12 cellular contexts compared by ENCODE assay signal in the genomic region with DNA sequence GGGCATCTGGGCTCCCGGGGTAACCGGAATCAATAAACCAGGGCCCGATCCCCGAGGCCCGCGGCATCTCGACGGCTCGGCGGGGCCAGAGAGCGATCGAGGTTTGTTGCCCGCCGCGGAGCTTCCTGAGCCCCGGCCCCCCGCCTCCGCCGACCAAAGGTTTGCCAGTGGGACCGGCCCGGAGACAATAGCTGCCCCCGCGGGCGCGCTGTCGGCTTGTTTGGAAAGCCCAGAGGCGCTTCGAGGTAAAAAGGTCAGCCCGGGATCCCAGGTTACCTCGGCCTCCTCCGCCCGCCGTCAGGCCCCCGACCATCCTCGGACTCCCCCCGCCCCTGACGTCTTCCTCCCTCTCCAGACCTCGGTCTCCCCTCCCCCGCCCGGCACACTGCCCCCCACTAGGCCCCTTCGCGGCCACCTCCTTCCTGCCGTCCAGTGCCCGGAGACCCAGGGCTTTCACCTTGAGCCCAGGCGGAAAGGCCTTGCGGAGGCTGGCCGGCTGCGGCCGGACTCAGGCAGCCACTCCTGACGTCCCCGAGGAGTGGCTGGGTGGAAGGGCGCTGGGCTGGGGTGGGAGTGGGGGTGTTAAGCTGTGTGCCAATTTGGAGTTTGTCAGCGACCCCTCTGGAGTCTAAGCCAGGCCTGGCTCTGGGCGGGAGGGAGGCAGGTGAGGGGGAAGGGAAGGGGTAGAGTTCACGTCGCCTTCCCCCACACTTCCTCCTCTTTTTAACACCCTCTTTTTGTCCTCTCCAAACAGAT. TPM values are rescaled to one million over a fixed set of nuclear protein-coding genes. Genes with fewer than 3 reads are reported as not detected.
A peak's percentile ranks its signal among the peaks of the same experiment; 100 is the strongest.
DNase-seq lines count a peak whose midpoint lies in the region; ATAC-seq and TF ChIP-seq lines count a peak whose summit lies in the region.
"Had no signal": no experiment of that assay in that cellular context is flagged by ENCODE, and none has a peak within 500 bp of the region (broad histone marks: within the 10 kb centered on the region; RNA-seq: fewer than 3 reads in every experiment).

No MANE protein-coding gene starts in this region.

- peak overlapping the region; percentile 37 for H3K4me3 ChIP-seq in left ventricle myocardium inferior
- H3K4me3 ChIP-seq in esophagus muscularis mucosa = peak overlapping the region in 3 of 4 donors; percentile 16 to 33 (median 25)
- H3K4me3 ChIP-seq: SK-N-MC, upper lobe of right lung had no signal

- H3K27me3 ChIP-seq in left ventricle myocardium inferior (ENCODE audit: low read depth) (peaks cover 99% of the 10 kb centered on the region), esophagus muscularis mucosa (peaks cover 0 to 12% (median 0%) of the 10 kb centered on the region in 4 donors)

- H3K9me3 Mint-ChIP-seq in mesothelial cell of epicardium (no peaks in the 10 kb centered on the region), type B pancreatic cell (no peaks in the 10 kb centered on the region)
- H3K9me3 Mint-ChIP-seq: activated B cell treated with CpG ODN at 0.5 μM for 24 hours had no signal

- DNase-seq in left ventricle myocardium inferior (no peak), left ventricle myocardium superior (no peak), esophagus muscularis mucosa (ENCODE audit: extremely low spot score) (no peak), mesothelial cell of epicardium (ENCODE audit: low spot score in 2 of 2, unreplicated experiment in 2 of 2) (no peak), type B pancreatic cell (ENCODE audit: extremely low spot score, unreplicated experiment) (no peak), cortex of kidney (lab: John Stamatoyannopoulos, UW) (no peak)
- DNase-seq: activated B cell treated with CpG ODN at 0.5 μM for 24 hours, DMS 273 treated with DMSO at 0.1 percent for 48 hours, upper lobe of right lung had no signal

- no peak for TF ChIP-seq CTCF in left ventricle myocardium inferior (IDR thresholded peaks at IDR 0.05; ENCODE audit: borderline replicate concordance)
- no peak for TF ChIP-seq CTCF in esophagus muscularis mucosa (IDR thresholded peaks at IDR 0.05)
- TF ChIP-seq CTCF in mesothelial cell of epicardium (IDR thresholded peaks at IDR 0.05; ENCODE audit: unreplicated experiment) = no peak
- TF ChIP-seq CTCF in type B pancreatic cell (conservative IDR thresholded peaks at IDR 0.05) = no peak

- H3K4me1 Mint-ChIP-seq in mesothelial cell of epicardium (peaks cover 90% of the 10 kb centered on the region), type B pancreatic cell (ENCODE audit: unreplicated experiment) (peaks cover 49% of the 10 kb centered on the region)
- H3K4me1 Mint-ChIP-seq: activated B cell treated with CpG ODN at 0.5 μM for 24 hours had no signal

- peaks cover 6% of the 10 kb centered on the region for H3K4me1 ChIP-seq in left ventricle myocardium inferior
- peaks cover 0 to 20% (median 14%) of the 10 kb centered on the region in 4 donors for H3K4me1 ChIP-seq in esophagus muscularis mucosa

- H3K36me3 ChIP-seq in left ventricle myocardium inferior (no peaks in the 10 kb centered on the region), esophagus muscularis mucosa (no peaks in the 10 kb centered on the region)
- H3K36me3 ChIP-seq: upper lobe of right lung had no signal

- H3K4me3 Mint-ChIP-seq in mesothelial cell of epicardium = peak overlapping the region; percentile 70
- peak overlapping the region; percentile 75 for H3K4me3 Mint-ChIP-seq in type B pancreatic cell
- H3K4me3 Mint-ChIP-seq: activated B cell treated with CpG ODN at 0.5 μM for 24 hours had no signal

- no peak for TF ChIP-seq EP300 in esophagus muscularis mucosa (IDR thresholded peaks at IDR 0.05)

- ATAC-seq in left ventricle myocardium superior = no peak
- no peak for ATAC-seq in GM19467 (IDR thresholded peaks at IDR 0.05; ENCODE audit: unreplicated experiment)
- no peak for ATAC-seq in GM18909 (IDR thresholded peaks at IDR 0.05; ENCODE audit: poor library complexity, unreplicated experiment)
- ATAC-seq: upper lobe of right lung had no signal

- H3K27ac ChIP-seq in left ventricle myocardium inferior (replicated peaks) (no peak overlapping the region), esophagus muscularis mucosa (replicated peaks in 1 of 4) (no peak overlapping the region)
- H3K27ac ChIP-seq: SK-N-MC, upper lobe of right lung had no signal

- H3K27ac Mint-ChIP-seq in mesothelial cell of epicardium = peak overlapping the region; percentile 99
- peak overlapping the region; percentile 48 for H3K27ac Mint-ChIP-seq in type B pancreatic cell
- H3K27ac Mint-ChIP-seq: activated B cell treated with CpG ODN at 0.5 μM for 24 hours had no signal

- TF ChIP-seq POLR2A in esophagus muscularis mucosa (IDR thresholded peaks at IDR 0.05; ENCODE audit: low read depth) = no peak

- H3K36me3 Mint-ChIP-seq in mesothelial cell of epicardium (no peaks in the 10 kb centered on the region), type B pancreatic cell (no peaks in the 10 kb centered on the region)

- H3K27me3 Mint-ChIP-seq in mesothelial cell of epicardium (ENCODE audit: low read depth) (no peaks in the 10 kb centered on the region), type B pancreatic cell (peaks cover 57% of the 10 kb centered on the region)

- H3K9me3 ChIP-seq in left ventricle myocardium inferior (replicated peaks) (no peaks in the 10 kb centered on the region), esophagus muscularis mucosa (no peaks in the 10 kb centered on the region)
- H3K9me3 ChIP-seq: upper lobe of right lung had no signal

- 55% methylated on average over 29 of the region's 56 CpGs for WGBS in esophagus muscularis mucosa

- intact Hi-C loops in left ventricle myocardium inferior (cut with micrococcal nuclease) (no loop called here), left ventricle myocardium superior (cut with micrococcal nuclease) (no loop called here), esophagus muscularis mucosa (cut with DNase I) (no loop called here)

RNA-seq across cellular contexts. Expression of a gene that starts 3.6 kb away (rescaled TPM):
- total RNA-seq in left ventricle myocardium inferior (not detected), left ventricle myocardium superior (not detected), esophagus muscularis mucosa (not detected), mesothelial cell of epicardium (0.24 to 0.43 TPM (median 0.25 TPM) in 3 replicates), type B pancreatic cell (ENCODE audit: low replicate concordance) (0.29 and 0.79 TPM in 2 replicates)
- total RNA-seq: activated B cell treated with CpG ODN at 0.5 μM for 24 hours, upper lobe of right lung had no signal

RNA-seq across cellular contexts. Expression of a gene that starts 17.7 kb away (rescaled TPM):
- total RNA-seq in left ventricle myocardium inferior (1.9 TPM), left ventricle myocardium superior (2.8 TPM), esophagus muscularis mucosa (10 to 100 TPM; 36.3 to 86.4 (median 63.4) TPM), mesothelial cell of epicardium (46.6 to 47.2 TPM (median 46.7 TPM) in 3 replicates), type B pancreatic cell (ENCODE audit: low replicate concordance) (35.6 and 36.5 TPM in 2 replicates)

RNA-seq across cellular contexts. Expression of a gene that starts 51.0 kb away (rescaled TPM):
- total RNA-seq in left ventricle myocardium inferior (0.25 TPM), left ventricle myocardium superior (0.79 TPM), esophagus muscularis mucosa (1 to 10 TPM; 3.5 to 8.3 (median 5.0) TPM), mesothelial cell of epicardium (34.2 to 39.2 TPM (median 34.4 TPM) in 3 replicates), type B pancreatic cell (ENCODE audit: low replicate concordance) (14.8 and 27.0 TPM in 2 replicates)
